ENCODE assay signal across 11 cellular contexts in the genomic region with DNA sequence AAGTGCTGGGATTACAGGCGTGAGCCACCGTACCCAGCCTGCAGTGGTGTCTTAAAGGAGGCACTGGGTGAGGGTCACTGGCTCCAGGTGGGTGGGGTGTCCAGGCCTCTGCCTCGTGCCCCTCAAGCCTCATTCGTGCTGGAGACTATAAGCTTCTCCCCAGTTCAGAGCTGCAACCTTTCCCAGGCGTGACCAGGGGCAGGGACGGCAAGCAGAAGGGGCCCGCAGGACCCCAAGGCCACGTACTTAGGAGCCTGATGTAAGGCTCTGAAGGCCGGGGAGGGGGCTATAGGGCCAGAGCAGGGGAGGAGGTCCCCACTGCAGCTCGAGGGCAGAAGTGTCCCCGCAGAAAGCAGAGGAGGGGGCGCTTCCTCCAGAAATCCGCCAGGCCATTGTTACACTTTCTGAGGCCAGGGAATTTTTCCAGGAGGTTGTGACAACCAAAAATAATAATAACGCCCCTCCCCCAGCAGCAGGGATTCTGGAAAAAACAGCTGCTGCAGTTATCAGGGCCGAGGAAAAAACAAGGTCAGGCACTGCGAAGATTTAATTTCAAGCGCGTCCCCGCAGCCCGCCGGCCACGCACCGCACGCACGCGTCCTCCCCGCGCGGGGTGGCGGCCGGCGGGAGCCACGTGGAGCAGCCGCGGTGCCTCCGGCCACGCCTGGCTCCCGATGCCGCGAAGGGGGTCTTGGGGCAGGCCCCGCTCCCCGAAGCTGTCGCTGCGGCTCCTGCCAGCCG. TPM values are rescaled to one million over a fixed set of nuclear protein-coding genes. Genes with fewer than 3 reads are reported as not detected.
DNase-seq lines count a peak whose midpoint lies in the region; ATAC-seq and TF ChIP-seq lines count a peak whose summit lies in the region.
"Had no signal": no experiment of that assay in that cellular context is flagged by ENCODE, and none has a peak within 500 bp of the region (broad histone marks: within the 10 kb centered on the region; RNA-seq: fewer than 3 reads in every experiment).

No MANE protein-coding gene starts in this region.

- ATAC-seq in body of pancreas, result no peak
- peak in 1 of 2 donors; percentile 17 for ATAC-seq in gastrocnemius medialis
- ATAC-seq in GM19395 (IDR thresholded peaks at IDR 0.05; ENCODE audit: unreplicated experiment), result no peak
- no peak for ATAC-seq in HG02759 (IDR thresholded peaks at IDR 0.05; ENCODE audit: unreplicated experiment)
- ATAC-seq: effector memory CD8-positive, alpha-beta T cell had no signal

- WGBS in body of pancreas, 2 donors, result 14 to 19% methylated on average over 13 to 41 of the region's 45 CpGs

- H3K27me3 ChIP-seq in H7 (ENCODE audit: control insufficient read depth, insufficient read depth, low read length) (peaks cover 57% of the 10 kb centered on the region), body of pancreas (no peaks in the 10 kb centered on the region), iPS-18a (ENCODE audit: control insufficient read depth, insufficient read depth, low read length) (peaks cover 70% of the 10 kb centered on the region), gastrocnemius medialis (no peaks in the 10 kb centered on the region)

- H3K9me3 Mint-ChIP-seq in activated T-cell treated with anti-CD3 and anti-CD28 coated beads, Interleukin-2, amount 50 U/mL, for 24 hours, result no peaks in the 10 kb centered on the region
- H3K9me3 Mint-ChIP-seq: effector memory CD8-positive, alpha-beta T cell; HFFc6 had no signal

- peaks cover 69% of the 10 kb centered on the region for H3K27me3 Mint-ChIP-seq in activated T-cell treated with anti-CD3 and anti-CD28 coated beads, Interleukin-2, amount 50 U/mL, for 24 hours

- no peak overlapping the region for H3K27ac Mint-ChIP-seq in activated T-cell treated with anti-CD3 and anti-CD28 coated beads, Interleukin-2, amount 50 U/mL, for 24 hours
- H3K27ac Mint-ChIP-seq: effector memory CD8-positive, alpha-beta T cell; HFFc6 had no signal

- H3K4me1 ChIP-seq in body of pancreas, result peaks cover 74% of the 10 kb centered on the region
- peaks cover 38% of the 10 kb centered on the region for H3K4me1 ChIP-seq in iPS-18a (ENCODE audit: control insufficient read depth, low read depth, low read length)
- H3K4me1 ChIP-seq in gastrocnemius medialis, result peaks cover 46 to 53% of the 10 kb centered on the region in 2 donors

- H3K36me3 ChIP-seq in H7 (replicated peaks; ENCODE audit: control insufficient read depth, insufficient read depth, low read length) (no peaks in the 10 kb centered on the region), body of pancreas (replicated peaks in 1 of 2; ENCODE audit: insufficient read depth in 1 of 2, low read depth in 2 of 2) (no peaks in the 10 kb centered on the region), iPS-18a (ENCODE audit: control insufficient read depth, low read depth, low read length) (no peaks in the 10 kb centered on the region), gastrocnemius medialis (no peaks in the 10 kb centered on the region)

- DNase-seq in H7 (peak; percentile 75), body of pancreas (peak; percentile 60 to 83 (median 78)), gastrocnemius medialis (peak; percentile 58 to 65), COLO668 (lab: John Stamatoyannopoulos, UW; ENCODE audit: unreplicated experiment) (no peak)
- no peak for DNase-seq in activated T-cell treated with anti-CD3 and anti-CD28 coated beads, Interleukin-2, amount 50 U/mL, for 24 hours
- DNase-seq: effector memory CD8-positive, alpha-beta T cell; HFFc6; NCI-H1092 treated with DMSO at 0.1 percent for 48 hours had no signal

- intact Hi-C loops in body of pancreas (cut with DNase I), result no loop called here
- intact Hi-C loops in gastrocnemius medialis (cut with DNase I; ENCODE audit: low total_unique reads), result no loop called here

- H3K4me1 Mint-ChIP-seq in activated T-cell treated with anti-CD3 and anti-CD28 coated beads, Interleukin-2, amount 50 U/mL, for 24 hours (ENCODE audit: low read depth), result peaks cover 25% of the 10 kb centered on the region

- H3K27ac ChIP-seq in body of pancreas, result peak overlapping the region; percentile 86 to 98 (median 97)
- no peak overlapping the region for H3K27ac ChIP-seq in iPS-18a (ENCODE audit: low read length)
- H3K27ac ChIP-seq in gastrocnemius medialis, result peak overlapping the region; percentile 94 to 99 (median 98)

- no peaks in the 10 kb centered on the region for H3K36me3 Mint-ChIP-seq in activated T-cell treated with anti-CD3 and anti-CD28 coated beads, Interleukin-2, amount 50 U/mL, for 24 hours (ENCODE audit: low read depth)

- TF ChIP-seq POLR2A in body of pancreas (IDR thresholded peaks at IDR 0.05) (peak in 2 of 3 donors; percentile 25 to 58), gastrocnemius medialis (IDR thresholded peaks at IDR 0.05) (peak; percentile 19 to 65)

- no peak overlapping the region for H3K4me3 Mint-ChIP-seq in activated T-cell treated with anti-CD3 and anti-CD28 coated beads, Interleukin-2, amount 50 U/mL, for 24 hours
- H3K4me3 Mint-ChIP-seq: effector memory CD8-positive, alpha-beta T cell; HFFc6 had no signal

- H3K9me3 ChIP-seq in body of pancreas, result no peaks in the 10 kb centered on the region
- no peaks in the 10 kb centered on the region for H3K9me3 ChIP-seq in iPS-18a (ENCODE audit: control insufficient read depth, low read depth, low read length)
- H3K9me3 ChIP-seq in gastrocnemius medialis, result no peaks in the 10 kb centered on the region

- no peak overlapping the region for H3K9ac ChIP-seq in iPS-18a (ENCODE audit: low read length)

- H3K4me3 ChIP-seq in H7 (ENCODE audit: insufficient read depth, low read depth, low read length) (peak overlapping the region; percentile 84), body of pancreas (peak overlapping the region in 1 of 2 donors; percentile 2), iPS-18a (ENCODE audit: low read length) (peak overlapping the region; percentile 66), gastrocnemius medialis (peak overlapping the region; percentile 73 to 87 (median 77))

- in situ Hi-C loops in gastrocnemius medialis (cut with MboI; ENCODE audit: low sequenced_read_pairs in 4 of 4), result no loop called here

- TF ChIP-seq CTCF in body of pancreas (IDR thresholded peaks at IDR 0.05) (no peak), gastrocnemius medialis (IDR thresholded peaks at IDR 0.05 in 4 of 5, conservative IDR thresholded peaks at IDR 0.05 in 1 of 5) (no peak)

RNA-seq across cellular contexts. Expression of a gene that starts 45.7 kb away (rescaled TPM):
- total RNA-seq in H7 (2014; rRNA removed; shearing (Covaris generic)), result 39.1 and 44.2 TPM in 2 replicates
- total RNA-seq in body of pancreas (100 to 1,000 TPM; 102 to 203 TPM), gastrocnemius medialis (10 to 100 TPM; 24.5 to 56.5 (median 28.8) TPM)

RNA-seq across cellular contexts. Expression of a gene that starts 54.5 kb away (rescaled TPM):
- 8.7 and 19.7 TPM in 2 replicates for total RNA-seq in H7 (2014; rRNA removed; shearing (Covaris generic))
- total RNA-seq in body of pancreas, result 10 to 100 TPM in 1 of 2 donors, 1 to 10 TPM in 1; 5.7 to 14.8 TPM
- 1 to 10 TPM; 2.5 to 8.4 (median 5.8) TPM for total RNA-seq in gastrocnemius medialis

Comparison
In these comparisons a context has a peak if more than half of its experiments do, and no peak if none do; other contexts are left out.
1. DNase-seq: peak in H7 (single experiment), body of pancreas (4 of 4) and gastrocnemius medialis (2 of 2); none in COLO668 (single experiment) and activated T-cell treated with anti-CD3 and anti-CD28 coated beads, Interleukin-2, amount 50 U/mL, for 24 hours (single experiment).